7 cellular contexts compared by ENCODE assay signal in genomic region chr4:95095352-95095974, GRCh38.
DNase-seq lines count a peak whose midpoint lies in the region; ATAC-seq, FAIRE-seq and TF ChIP-seq lines count a peak whose summit lies in the region.

No MANE protein-coding gene starts in this region.

- H3K56ac ChIP-seq in H1 (replicated peaks; ENCODE audit: insufficient read length, low read depth, low read length) = no peak overlapping the region

- CTCF ChIA-PET in H1 (lab: Charles Lee; ENCODE audit: partially characterized antibody) = interaction anchor here (0.7 to 2.5 kb wide), 8 partner anchors 9 to 473 kb away, joined by 3 to 14 read pairs (median 3); no protein-coding TSS in a partner anchor

- intact Hi-C loops in thyroid gland (cut with DNase I) = no loop called here

- H4K20me1 ChIP-seq in H1 (replicated peaks in 1 of 2; ENCODE audit: control insufficient read depth in 1 of 2, insufficient read depth in 2 of 2, low read length in 2 of 2) = no peaks in the 10 kb centered on the region

- no peak overlapping the region for H2BK15ac ChIP-seq in H1 (ENCODE audit: low read length)

- no peaks in the 10 kb centered on the region for H3K79me2 ChIP-seq in H1 (ENCODE audit: control insufficient read depth in 1 of 2, insufficient read depth in 2 of 2, low read length in 2 of 2)

- no peak overlapping the region for H2BK5ac ChIP-seq in H1 (ENCODE audit: low read depth, low read length)

- POLR2A ChIA-PET in H1 (lab: Charles Lee; ENCODE audit: partially characterized antibody) = no interaction called here

- peaks cover 0 to 1% (median 0%) of the 10 kb centered on the region in 4 experiments; a peak in 1 of 7 replicates for H3K27me3 ChIP-seq in H1 (replicated peaks in 1 of 4; ENCODE audit: control insufficient read depth in 3 of 4, extremely low read depth in 1 of 4, insufficient read depth in 3 of 4, low read length in 3 of 4)
- H3K27me3 ChIP-seq in thyroid gland = no peaks in the 10 kb centered on the region

- ATAC-seq in HG03045 (IDR thresholded peaks at IDR 0.05; ENCODE audit: unreplicated experiment) (no peak), HG03196 (IDR thresholded peaks at IDR 0.05; ENCODE audit: unreplicated experiment) (no peak)

- H3K9me3 ChIP-seq in H1 (ENCODE audit: insufficient read depth in 2 of 2, low read depth in 1 of 2, low read length in 1 of 2) (no peaks in the 10 kb centered on the region), thyroid gland (no peaks in the 10 kb centered on the region)

- no peak overlapping the region for H3K14ac ChIP-seq in H1 (ENCODE audit: insufficient read length)

- H2BK20ac ChIP-seq in H1 (ENCODE audit: low read length) = no peak overlapping the region

- H3K18ac ChIP-seq in H1 (ENCODE audit: extremely low read depth, low read length) = no peak overlapping the region

- H3K4me1 ChIP-seq in H1 (replicated peaks in 1 of 4; ENCODE audit: control insufficient read depth in 3 of 4, insufficient read depth in 4 of 4, low read length in 3 of 4) (no peaks in the 10 kb centered on the region), thyroid gland (no peaks in the 10 kb centered on the region)

- H3K27ac ChIP-seq in H1 (ENCODE audit: low read depth, low read length) (no peak overlapping the region), thyroid gland (no peak overlapping the region)

- peak; percentile 11 for TF ChIP-seq CTCF in GM12864 (IDR thresholded peaks at IDR 0.05; ENCODE audit: low read depth, low read length, missing control alignments)
- peak in 2 of 3 experiments; percentile 33 to 45; a peak in 2 of 4 replicates for TF ChIP-seq CTCF in H1 (IDR thresholded peaks at IDR 0.05; ENCODE audit: control extremely low read depth in 1 of 3, insufficient read depth in 1 of 3, low read depth in 1 of 3, low read length in 3 of 3)
- TF ChIP-seq CTCF in thyroid gland (IDR thresholded peaks at IDR 0.05) = peak in 3 of 6 experiments; percentile 27 to 39 (median 30)

- H2BK12ac ChIP-seq in H1 (ENCODE audit: low read depth, low read length) = no peak overlapping the region

- H4K5ac ChIP-seq in H1 (ENCODE audit: insufficient read length, low read depth, low read length) = no peak overlapping the region

- H4K8ac ChIP-seq in H1 (ENCODE audit: extremely low read depth, insufficient read depth, low read length) = no peak overlapping the region

- TF ChIP-seq POLR2A in H1 (IDR thresholded peaks at IDR 0.05; ENCODE audit: control extremely low read depth in 1 of 2, low read depth in 2 of 2, low read length in 2 of 2) (no peak), thyroid gland (IDR thresholded peaks at IDR 0.05) (no peak)

- H3K4ac ChIP-seq in H1 (replicated peaks; ENCODE audit: insufficient read length, low read depth, low read length) = no peak overlapping the region

- H3K79me1 ChIP-seq in H1 (ENCODE audit: low read depth, low read length) = no peaks in the 10 kb centered on the region

- H2BK120ac ChIP-seq in H1 (replicated peaks; ENCODE audit: low read depth, low read length) = no peak overlapping the region

- no peak for FAIRE-seq in H1 (lab: Jason Lieb, UNC)

- no peak overlapping the region for H4K91ac ChIP-seq in H1 (replicated peaks; ENCODE audit: insufficient read length, low read length)

- no peak overlapping the region for H3K9ac ChIP-seq in H1 (replicated peaks in 1 of 4; ENCODE audit: extremely low read depth in 1 of 4, low read depth in 3 of 4, low read length in 3 of 4)

- H3K36me3 ChIP-seq in H1 (ENCODE audit: control insufficient read depth in 2 of 4, insufficient read depth in 4 of 4, low read length in 3 of 4) (no peaks in the 10 kb centered on the region), thyroid gland (no peaks in the 10 kb centered on the region)

- no peak overlapping the region for H3K4me2 ChIP-seq in H1 (ENCODE audit: insufficient read depth in 1 of 2, low read depth in 2 of 2, low read length in 2 of 2)

- WGBS in H1 (ENCODE audit: extremely low coverage in 1 of 2, insufficient coverage in 1 of 2, insufficient read length in 1 of 2, insufficient replicate concordance in 2 of 2, low coverage in 1 of 2, low lambda C conversion rate in 2 of 2, missing lambda C conversion rate in 1 of 2), 2 experiments = 77% methylated on average over 1 of the region's 1 CpG; no CpG with 5 or more reads in 1 of the 2 experiments
- 52 to 55% methylated on average over 1 of the region's 1 CpG for WGBS in thyroid gland, 2 donors

- no peak overlapping the region for H2AK5ac ChIP-seq in H1 (ENCODE audit: low read depth, low read length)

- DNase-seq in GM12864 (ENCODE audit: low read depth) (no peak), NCI-H2171 treated with DMSO at 0.1 percent for 48 hours (lab: John Stamatoyannopoulos, UW) (peak; percentile 29), H1 (ENCODE audit: low read depth in 1 of 2, low spot score in 2 of 2) (no peak), renal cortical epithelial cell (ENCODE audit: low read depth) (peak; percentile 45), thyroid gland (no peak)

- H3K23ac ChIP-seq in H1 (ENCODE audit: insufficient read length) = no peak overlapping the region

- no peak for TF ChIP-seq EP300 in H1 (IDR thresholded peaks at IDR 0.05; ENCODE audit: borderline replicate concordance in 1 of 2, low read depth in 2 of 2, low read length in 2 of 2)

- no peaks in the 10 kb centered on the region for H3K23me2 ChIP-seq in H1 (ENCODE audit: low read depth, low read length)

- TF ChIP-seq RAD21 in H1 (IDR thresholded peaks at IDR 0.05 in 1 of 2, conservative IDR thresholded peaks at IDR 0.05 in 1 of 2; ENCODE audit: low read depth in 2 of 2, low read length in 2 of 2) = peak; percentile 71 to 80

- H3K4me3 ChIP-seq in GM12864 (ENCODE audit: low read depth, low read length) (no peak overlapping the region), H1 (ENCODE audit: extremely low read depth in 1 of 4, insufficient read depth in 2 of 4, low read depth in 3 of 4, low read length in 4 of 4) (no peak overlapping the region), thyroid gland (replicated peaks in 1 of 3) (no peak overlapping the region)

- no peak overlapping the region for H2AFZ ChIP-seq in H1 (ENCODE audit: low read length)

TF ChIP-seq in H1, 55 proteins besides CTCF, POLR2A, EP300 and RAD21:
- TF ChIP-seq CEBPB (IDR thresholded peaks at IDR 0.05; ENCODE audit: low read depth, low read length) (peak; percentile 13; the same call in 1 of the 2 replicates), FOSL1 (IDR thresholded peaks at IDR 0.05; ENCODE audit: insufficient read depth, low read depth, low read length) (no peak), JUND (IDR thresholded peaks at IDR 0.05; ENCODE audit: low read length) (no peak)

Comparison
In these comparisons a context has a peak if more than half of its experiments do, and no peak if none do; other contexts are left out.
1. DNase-seq: peak in NCI-H2171 treated with DMSO at 0.1 percent for 48 hours (single experiment) and renal cortical epithelial cell (single experiment); none in GM12864 (single experiment), H1 (0 of 2) and thyroid gland (0 of 2).